Comparison of ENCODE assay signal across 1 cellular context in the genomic region with DNA sequence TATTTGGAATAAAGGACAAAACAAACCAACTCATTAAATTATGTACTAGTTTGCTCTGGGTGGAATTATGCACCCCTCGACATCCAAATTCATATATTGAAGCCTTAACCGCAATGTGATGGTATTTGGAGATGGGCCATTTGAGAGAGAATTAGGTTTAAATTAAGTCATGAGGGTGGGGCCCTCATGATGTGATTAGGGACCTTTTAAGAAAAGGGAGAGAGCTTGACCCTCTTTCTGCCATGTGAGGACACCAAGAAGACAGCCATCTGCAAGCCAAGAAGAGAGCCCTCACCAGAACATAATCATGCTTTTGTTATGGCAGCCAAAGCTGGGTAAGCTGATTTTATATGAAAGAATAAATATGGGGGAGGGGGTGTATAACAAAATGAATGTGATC.
TF ChIP-seq lines count a peak whose summit lies in the region.

No MANE protein-coding gene starts in this region.

TF ChIP-seq in HepG2, 621 proteins besides CTCF, POLR2A, EP300 and RAD21:
- no peak for TF ChIP-seq AGO2 (optimal IDR thresholded peaks at IDR 0.05; ENCODE audit: low read depth, low read length)
- peak; percentile 97 for TF ChIP-seq ZNF264 (CRISPR knock-in tag; IDR thresholded peaks at IDR 0.05)
